In the genomic region with DNA sequence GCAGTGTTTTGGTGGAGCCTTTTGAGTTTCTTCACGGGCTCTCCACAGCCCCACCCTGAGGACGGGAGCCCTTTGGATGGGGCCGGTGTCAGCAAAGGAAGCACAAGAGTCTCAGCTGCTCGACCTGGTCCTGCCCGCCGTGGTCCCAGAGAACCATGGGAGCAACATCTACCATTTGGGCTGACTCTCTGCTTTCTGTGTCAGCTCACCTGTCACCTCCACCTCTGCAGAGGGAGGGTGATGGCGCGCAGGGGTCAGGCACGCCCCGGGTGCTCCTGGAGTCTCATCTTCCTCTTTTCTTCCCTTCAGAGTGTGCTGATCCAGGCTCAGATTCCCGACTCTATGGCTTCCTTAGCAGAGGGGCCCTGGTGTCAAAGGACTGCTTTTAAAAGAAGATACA, we compare ENCODE assay signal across 10 cellular contexts.
DNase-seq lines count a peak whose midpoint lies in the region; ATAC-seq, FAIRE-seq and TF ChIP-seq lines count a peak whose summit lies in the region.
"Had no signal": no experiment of that assay in that cellular context is flagged by ENCODE, and none has a peak within 500 bp of the region (broad histone marks: within the 10 kb centered on the region; RNA-seq: fewer than 3 reads in every experiment).

No MANE protein-coding gene starts in this region.

- peak overlapping the region; percentile 99 for H3K27ac Mint-ChIP-seq in CD4-positive, alpha-beta T cell

- dilution Hi-C loops in endothelial cell of umbilical vein (cut with MboI; ENCODE audit: extremely low pct_ligation_motif_present, low sequenced_read_pairs): no loop called here

- no peak for FAIRE-seq in endothelial cell of umbilical vein (lab: Jason Lieb, UNC)

- peak overlapping the region; percentile 57 for H3K9ac ChIP-seq in endothelial cell of umbilical vein (replicated peaks; ENCODE audit: extremely low read depth, insufficient read depth, low read length)

- H3K4me3 Mint-ChIP-seq in CD4-positive, alpha-beta T cell: peak overlapping the region; percentile 70

- no peaks in the 10 kb centered on the region for H3K9me2 ChIP-seq in PC-9 (ENCODE audit: insufficient read depth)

- CTCF ChIA-PET in CD4-positive, alpha-beta T cell (lab: Charles Lee): no interaction called here
- CTCF ChIA-PET in PC-9 (lab: Charles Lee) (no interaction called here), endothelial cell of umbilical vein (lab: Charles Lee) (interaction anchor here (1.3 kb wide), 1 partner anchor 23 kb away, joined by 3 read pairs; no protein-coding TSS in a partner anchor)

- peak overlapping the region; percentile 67 for H3K4me2 ChIP-seq in PC-9
- H3K4me2 ChIP-seq in endothelial cell of umbilical vein (ENCODE audit: insufficient read depth, low read length): peak overlapping the region; percentile 28
- peak overlapping the region; percentile 77 for H3K4me2 ChIP-seq in osteoblast (ENCODE audit: insufficient read depth, low read length)

- no peaks in the 10 kb centered on the region for H3K9me3 ChIP-seq in CD4-positive, alpha-beta T cell (ENCODE audit: control insufficient read depth, low read length)
- no peaks in the 10 kb centered on the region for H3K9me3 ChIP-seq in PC-9 (ENCODE audit: insufficient read depth, low read depth)
- H3K9me3 ChIP-seq in endothelial cell of umbilical vein (replicated peaks; ENCODE audit: control insufficient read depth, insufficient read depth, low read length): no peaks in the 10 kb centered on the region
- H3K9me3 ChIP-seq in osteoblast (ENCODE audit: low read depth, low read length): no peaks in the 10 kb centered on the region

- H3K36me3 Mint-ChIP-seq in CD4-positive, alpha-beta T cell (ENCODE audit: low read depth): peaks cover 17% of the 10 kb centered on the region

- no peaks in the 10 kb centered on the region for H3K27me3 ChIP-seq in CD4-positive, alpha-beta T cell (ENCODE audit: control insufficient read depth, insufficient read depth, low read length)
- H3K27me3 ChIP-seq in PC-9 (ENCODE audit: insufficient read depth, low read depth): no peaks in the 10 kb centered on the region
- H3K27me3 ChIP-seq in endothelial cell of umbilical vein (ENCODE audit: control insufficient read depth in 2 of 2, insufficient read depth in 2 of 2, low read length in 2 of 2): no peaks in the 10 kb centered on the region
- no peaks in the 10 kb centered on the region for H3K27me3 ChIP-seq in osteoblast (ENCODE audit: insufficient read depth, low read length)

- H3K4me1 ChIP-seq in PC-9 (replicated peaks; ENCODE audit: insufficient read depth): peaks cover 23% of the 10 kb centered on the region
- H3K4me1 ChIP-seq in endothelial cell of umbilical vein (ENCODE audit: control insufficient read depth, extremely low read depth, insufficient read depth, low read length): peaks cover 25% of the 10 kb centered on the region
- H3K4me1 ChIP-seq in osteoblast (ENCODE audit: insufficient read depth, low read length): peaks cover 9% of the 10 kb centered on the region

- no peak for ATAC-seq in CD4-positive, alpha-beta T cell (ENCODE audit: poor library complexity)
- ATAC-seq in GM21360 (IDR thresholded peaks at IDR 0.05; ENCODE audit: unreplicated experiment) (no peak), GM21529 (IDR thresholded peaks at IDR 0.05; ENCODE audit: unreplicated experiment) (no peak)

- H3K9me3 Mint-ChIP-seq in CD4-positive, alpha-beta T cell: no peaks in the 10 kb centered on the region

- intact Hi-C loops in CD4-positive, alpha-beta T cell (cut with DNase I, micrococcal nuclease): no loop called here
- intact Hi-C loops in PC-9 (cut with micrococcal nuclease; ENCODE audit: unreplicated experiment): no loop called here
- intact Hi-C loops in endothelial cell of umbilical vein (cut with micrococcal nuclease): loop anchor here (2.0 kb wide), 1 partner anchor 22 kb away; no protein-coding TSS in a partner anchor

- H4K20me1 ChIP-seq in PC-9 (ENCODE audit: insufficient read depth): no peaks in the 10 kb centered on the region
- H4K20me1 ChIP-seq in endothelial cell of umbilical vein (replicated peaks; ENCODE audit: control insufficient read depth, extremely low read depth, insufficient read depth, low read length): no peaks in the 10 kb centered on the region
- no peaks in the 10 kb centered on the region for H4K20me1 ChIP-seq in osteoblast (ENCODE audit: insufficient read depth, low read length)

- peaks cover 15% of the 10 kb centered on the region for H3F3A ChIP-seq in PC-9 (ENCODE audit: insufficient read depth, low read depth)

- no peak for DNase-seq in CD4-positive, alpha-beta T cell
- DNase-seq in PC-9 (peak in 1 of 2 experiments; percentile 12), endothelial cell of umbilical vein (ENCODE audit: low read depth, low spot score) (no peak), osteoblast (ENCODE audit: insufficient read length, low spot score, missing footprints) (peak; percentile 75), inferior parietal cortex (ENCODE audit: extremely low spot score) (no peak), cerebellar nuclear complex (lab: John Stamatoyannopoulos, UW) (no peak)
- DNase-seq: DMS79 treated with DMSO at 0.1 percent for 48 hours, NCI-H526 had no signal

- H3K27ac ChIP-seq in CD4-positive, alpha-beta T cell (ENCODE audit: low read depth, low read length): no peak overlapping the region
- H3K27ac ChIP-seq in PC-9 (peak overlapping the region; percentile 18; the same call in 1 of the 2 replicates), endothelial cell of umbilical vein (ENCODE audit: insufficient read depth, low read depth, low read length) (peak overlapping the region; percentile 96), osteoblast (ENCODE audit: low read depth, low read length) (peak overlapping the region; percentile 94)

- TF ChIP-seq POLR2A in endothelial cell of umbilical vein (IDR thresholded peaks at IDR 0.05; ENCODE audit: low read depth, low read length): no peak

- H3K27me3 Mint-ChIP-seq in CD4-positive, alpha-beta T cell: no peaks in the 10 kb centered on the region

- POLR2A ChIA-PET in CD4-positive, alpha-beta T cell (lab: Charles Lee): no interaction called here
- POLR2A ChIA-PET in PC-9 (lab: Charles Lee; ENCODE audit: unreplicated experiment) (interaction anchor here (0.6 to 0.7 kb wide), 3 partner anchors 14 to 300 kb away, joined by 3 to 4 read pairs (median 3); no protein-coding TSS in a partner anchor), endothelial cell of umbilical vein (lab: Charles Lee) (no interaction called here)

- H3K4me3 ChIP-seq in PC-9 (no peak overlapping the region), endothelial cell of umbilical vein (replicated peaks in 1 of 3; ENCODE audit: insufficient read depth in 1 of 3, low read depth in 1 of 3, low read length in 3 of 3) (no peak overlapping the region), osteoblast (ENCODE audit: insufficient read depth, low read length) (no peak overlapping the region)

- H2AFZ ChIP-seq in PC-9 (no peak overlapping the region), endothelial cell of umbilical vein (ENCODE audit: low read depth, low read length) (no peak overlapping the region), osteoblast (ENCODE audit: low read length) (no peak overlapping the region)

- TF ChIP-seq CTCF in CD4-positive, alpha-beta T cell (IDR thresholded peaks at IDR 0.05): no peak
- TF ChIP-seq CTCF in PC-9 (conservative IDR thresholded peaks at IDR 0.05) (no peak), endothelial cell of umbilical vein (IDR thresholded peaks at IDR 0.05; ENCODE audit: extremely low read depth in 1 of 2, insufficient read depth in 1 of 2, low read depth in 1 of 2, low read length in 2 of 2) (no peak), osteoblast (IDR thresholded peaks at IDR 0.05; ENCODE audit: extremely low read depth, low read depth, low read length) (no peak)

- H3K79me2 ChIP-seq in PC-9 (ENCODE audit: low read depth) (no peaks in the 10 kb centered on the region), endothelial cell of umbilical vein (ENCODE audit: control insufficient read depth, insufficient read depth, low read length) (no peaks in the 10 kb centered on the region), osteoblast (ENCODE audit: insufficient read depth, low read length) (no peaks in the 10 kb centered on the region)

- no peaks in the 10 kb centered on the region for H3K9me1 ChIP-seq in endothelial cell of umbilical vein (replicated peaks; ENCODE audit: control insufficient read depth, extremely low read depth, insufficient read depth, low read length)

- no peaks in the 10 kb centered on the region for H3K36me3 ChIP-seq in PC-9 (ENCODE audit: low read depth)
- no peaks in the 10 kb centered on the region for H3K36me3 ChIP-seq in endothelial cell of umbilical vein (ENCODE audit: control insufficient read depth in 2 of 2, extremely low read depth in 1 of 2, insufficient read depth in 2 of 2, low read length in 2 of 2)
- H3K36me3 ChIP-seq in osteoblast (ENCODE audit: insufficient read depth, low read length): no peaks in the 10 kb centered on the region

- H3K4me1 Mint-ChIP-seq in CD4-positive, alpha-beta T cell (ENCODE audit: low read depth): peaks cover 51% of the 10 kb centered on the region

- no TSS peak for BruUV-seq in PC-9 (replicated peaks; lab: Mats Ljungman, UMichigan)
- TSS peak; percentile 95 for BruUV-seq in endothelial cell of umbilical vein (replicated peaks; lab: Mats Ljungman, UMichigan)

TF ChIP-seq in endothelial cell of umbilical vein, 7 proteins besides CTCF, POLR2A, EP300 and RAD21:
- TF ChIP-seq MYC (IDR thresholded peaks at IDR 0.05; ENCODE audit: low read depth, low read length) (no peak), POLR2AphosphoS5 (IDR thresholded peaks at IDR 0.05; ENCODE audit: insufficient read depth, low read depth, low read length) (no peak), JUN (IDR thresholded peaks at IDR 0.05; ENCODE audit: borderline replicate concordance, insufficient read depth, insufficient read length, low read depth) (no peak), FOS (IDR thresholded peaks at IDR 0.05; ENCODE audit: borderline replicate concordance, insufficient read depth, low read length) (no peak), GATA2 (IDR thresholded peaks at IDR 0.05; ENCODE audit: insufficient read depth, insufficient read length, low read depth, low read length) (no peak)
